In genomic region chr12:111767362-111768158, GRCh38 we compare ENCODE assay signal across 1 cellular context.
TF ChIP-seq lines count a peak whose summit lies in the region.

No MANE protein-coding gene starts in this region.

TF ChIP-seq in H1, 55 proteins besides CTCF, POLR2A, EP300 and RAD21 (continued from another document):
- no peak for TF ChIP-seq ATF2 (IDR thresholded peaks at IDR 0.05; ENCODE audit: low read length)
- no peak for TF ChIP-seq RXRA (IDR thresholded peaks at IDR 0.05; ENCODE audit: insufficient read depth, low read depth, low read length)
- no peak for TF ChIP-seq JUND (IDR thresholded peaks at IDR 0.05; ENCODE audit: low read length)
- no peak for TF ChIP-seq EZH2 (IDR thresholded peaks at IDR 0.05; ENCODE audit: low read depth, low read length, severe bottlenecking)
- TF ChIP-seq RNF2 (IDR thresholded peaks at IDR 0.05; ENCODE audit: borderline replicate concordance, low read depth, low read length, missing control alignments, poor library complexity, severe bottlenecking), result no peak
- TF ChIP-seq TBP (IDR thresholded peaks at IDR 0.05; ENCODE audit: low read depth, low read length), result no peak
- no peak for TF ChIP-seq PHF8 (conservative IDR thresholded peaks at IDR 0.05; ENCODE audit: low read depth, low read length)
- no peak for TF ChIP-seq SIRT6 (IDR thresholded peaks at IDR 0.05; ENCODE audit: low read length)
- no peak for TF ChIP-seq USF2 (IDR thresholded peaks at IDR 0.05; ENCODE audit: low read length)
- TF ChIP-seq SRF (IDR thresholded peaks at IDR 0.05; ENCODE audit: low read depth, low read length), result no peak
- TF ChIP-seq FOSL1 (IDR thresholded peaks at IDR 0.05; ENCODE audit: insufficient read depth, low read depth, low read length), result no peak
- TF ChIP-seq POU5F1 (IDR thresholded peaks at IDR 0.05; ENCODE audit: low read depth, low read length), result no peak
- no peak for TF ChIP-seq RFX5 (IDR thresholded peaks at IDR 0.05; ENCODE audit: borderline replicate concordance, low read depth, low read length)
- TF ChIP-seq SIX5 (IDR thresholded peaks at IDR 0.05; ENCODE audit: low read depth, low read length), result no peak
- TF ChIP-seq SIN3A (conservative IDR thresholded peaks at IDR 0.05 in 1 of 2, IDR thresholded peaks at IDR 0.05 in 1 of 2; ENCODE audit: low read depth in 1 of 2, low read length in 2 of 2), result 0 out of 4 replicates have a peak, but pooled peaks of 1 of the 2 experiments have one; percentile 5
- TF ChIP-seq SAP30 (IDR thresholded peaks at IDR 0.05; ENCODE audit: insufficient read depth, insufficient replicate concordance, low read length), result no peak
- TF ChIP-seq SP2 (IDR thresholded peaks at IDR 0.05; ENCODE audit: low read length), result no peak
- TF ChIP-seq CHD2 (IDR thresholded peaks at IDR 0.05; ENCODE audit: low read length), result no peak
- peak; percentile 31; the same call in 1 of the 2 replicates for TF ChIP-seq MAX (IDR thresholded peaks at IDR 0.05)
- no peak for TF ChIP-seq CHD1 (IDR thresholded peaks at IDR 0.05; ENCODE audit: low read depth, low read length)
- TF ChIP-seq CHD7 (IDR thresholded peaks at IDR 0.05; ENCODE audit: insufficient replicate concordance, low read length), result no peak
- TF ChIP-seq CTBP2 (IDR thresholded peaks at IDR 0.05; ENCODE audit: borderline replicate concordance, insufficient read depth, insufficient read length, low read length), result no peak
- no peak for TF ChIP-seq SUZ12 (IDR thresholded peaks at IDR 0.05; ENCODE audit: low read length)
- peak; percentile 43; the same call in 1 of the 2 replicates for TF ChIP-seq MAFK (IDR thresholded peaks at IDR 0.05; ENCODE audit: low read depth, low read length)
- no peak for TF ChIP-seq GABPA (IDR thresholded peaks at IDR 0.05; ENCODE audit: borderline replicate concordance, insufficient read depth, low read length)
- no peak for TF ChIP-seq YY1 (IDR thresholded peaks at IDR 0.05; ENCODE audit: low read depth, low read length)
- TF ChIP-seq ATF3 (IDR thresholded peaks at IDR 0.05; ENCODE audit: insufficient read depth, low read depth, low read length), result no peak
- TF ChIP-seq ASH2L (IDR thresholded peaks at IDR 0.05; ENCODE audit: low read length), result no peak
- no peak for TF ChIP-seq ZNF274 (IDR thresholded peaks at IDR 0.05; ENCODE audit: borderline replicate concordance, extremely low read depth, low read length)
- no peak for TF ChIP-seq TAF7 (optimal IDR thresholded peaks at IDR 0.05; ENCODE audit: borderline replicate concordance, low read depth, low read length)
- TF ChIP-seq NANOG (IDR thresholded peaks at IDR 0.05; ENCODE audit: insufficient read depth, low read depth, low read length, poor library complexity, severe bottlenecking), result no peak
- peak; percentile 28; the same call in 1 of the 2 replicates for TF ChIP-seq E2F6 (IDR thresholded peaks at IDR 0.05)
- no peak for TF ChIP-seq BRCA1 (IDR thresholded peaks at IDR 0.05; ENCODE audit: low read depth, low read length)
- TF ChIP-seq JUN (IDR thresholded peaks at IDR 0.05; ENCODE audit: low read depth, low read length), result no peak
- TF ChIP-seq HDAC6 (IDR thresholded peaks at IDR 0.05; ENCODE audit: low read depth, low read length), result no peak
- TF ChIP-seq RBBP5 (IDR thresholded peaks at IDR 0.05; ENCODE audit: borderline replicate concordance, low read depth, low read length), result no peak
- no peak for TF ChIP-seq CBX5 (IDR thresholded peaks at IDR 0.05; ENCODE audit: low read depth, low read length)
- no peak for TF ChIP-seq KDM1A (IDR thresholded peaks at IDR 0.05; ENCODE audit: borderline replicate concordance, low read length)
- TF ChIP-seq TCF12 (IDR thresholded peaks at IDR 0.05; ENCODE audit: low read depth, low read length), result no peak
